In the genomic region with DNA sequence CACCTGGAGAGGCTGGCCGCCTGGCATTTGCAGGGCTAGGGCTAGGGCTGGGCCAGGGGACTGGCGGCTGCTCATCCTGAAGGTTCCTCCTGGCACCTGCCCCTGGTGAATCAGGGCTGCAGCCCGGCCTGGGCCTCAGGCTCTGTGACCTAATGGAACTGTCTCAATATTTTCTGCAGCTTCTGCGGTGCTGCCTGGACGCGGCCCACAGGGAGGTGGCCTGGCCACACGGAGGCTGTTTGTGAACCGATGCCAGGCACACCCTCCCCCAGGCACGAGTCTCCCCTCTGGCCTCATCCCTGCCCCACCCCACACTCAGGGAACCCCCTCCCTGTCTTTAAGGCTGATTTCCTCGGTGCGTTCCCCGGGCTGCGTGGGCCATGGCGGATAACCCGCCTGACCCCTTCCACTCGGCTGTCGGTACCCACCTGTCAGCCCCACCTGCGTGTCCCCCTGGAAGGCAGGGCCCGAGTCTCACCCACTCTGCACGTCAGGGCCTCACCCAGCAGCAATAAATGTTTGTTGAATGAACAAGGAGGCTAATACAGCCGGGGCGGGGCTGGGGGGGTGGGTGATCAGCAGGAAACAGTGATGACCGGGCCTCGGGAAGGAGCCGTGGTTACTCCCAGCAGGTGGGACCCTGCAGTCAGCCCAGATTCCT, we compare ENCODE assay signal across 23 cellular contexts. TPM values are rescaled to one million over a fixed set of nuclear protein-coding genes. Genes with fewer than 3 reads are reported as not detected.
A peak's percentile ranks its signal among the peaks of the same experiment; 100 is the strongest.
DNase-seq lines count a peak whose midpoint lies in the region; ATAC-seq and TF ChIP-seq lines count a peak whose summit lies in the region.
"Had no signal": no experiment of that assay in that cellular context is flagged by ENCODE, and none has a peak within 500 bp of the region (broad histone marks: within the 10 kb centered on the region; RNA-seq: fewer than 3 reads in every experiment).

No MANE protein-coding gene starts in this region.

- H3K36me3 Mint-ChIP-seq in Caco-2 (ENCODE audit: insufficient read depth, unreplicated experiment), result peaks cover 10% of the 10 kb centered on the region
- H3K36me3 Mint-ChIP-seq: activated CD4-positive, alpha-beta memory T cell treated with anti-CD3 and anti-CD28 coated beads for 36 hours; natural killer cell; stimulated activated memory B cell treated with anti-CD40 and anti-IgM and Interleukin-4, amounts not matched to agents 10 μg/mL and 1 μg/mL and 100 μg/mL, for 72 hours had no signal

- no peak overlapping the region for H3K9ac ChIP-seq in neuronal stem cell (ENCODE audit: low read depth, low read length, poor library complexity)
- H3K9ac ChIP-seq: parathyroid adenoma had no signal

- H3K4me3 ChIP-seq in Caco-2 (ENCODE audit: low read depth, low read length) (no peak overlapping the region), neuronal stem cell (ENCODE audit: low read length in 2 of 2) (peak overlapping the region in 1 of 2 donors; percentile 36), gastroesophageal sphincter (no peak overlapping the region)
- H3K4me3 ChIP-seq: HAP-1, sigmoid colon, thoracic aorta had no signal

- H3K18ac ChIP-seq in neuronal stem cell (ENCODE audit: low read length), result peak overlapping the region; percentile 8

- H2BK12ac ChIP-seq in neuronal stem cell (ENCODE audit: low read length), result no peak overlapping the region

- peaks cover 14% of the 10 kb centered on the region for H3K4me1 ChIP-seq in Caco-2
- no peaks in the 10 kb centered on the region for H3K4me1 ChIP-seq in neuronal stem cell (ENCODE audit: control insufficient read depth in 2 of 2, insufficient read depth in 1 of 2, low read depth in 1 of 2, low read length in 2 of 2)
- H3K4me1 ChIP-seq in gastroesophageal sphincter, result peaks cover 0 to 18% (median 5%) of the 10 kb centered on the region in 3 donors
- H3K4me1 ChIP-seq: HAP-1, parathyroid adenoma had no signal

- H3K9me3 Mint-ChIP-seq in Caco-2 (ENCODE audit: unreplicated experiment), result no peaks in the 10 kb centered on the region
- H3K9me3 Mint-ChIP-seq: CD4-positive, alpha-beta T cell; natural killer cell had no signal

- peak overlapping the region; percentile 58 for H2AK5ac ChIP-seq in neuronal stem cell (ENCODE audit: low read depth, low read length)

- no CpG with 5 or more reads among the region's 25 CpGs for WGBS in neuronal stem cell (ENCODE audit: extremely low coverage in 2 of 2, insufficient read length in 2 of 2, insufficient replicate concordance in 1 of 2), 2 donors
- WGBS in gastroesophageal sphincter (ENCODE audit: low coverage in 1 of 2), 2 donors, result 50 to 73% methylated on average over 3 of the region's 25 CpGs

- TF ChIP-seq CTCF in Caco-2 (IDR thresholded peaks at IDR 0.05; ENCODE audit: insufficient read depth in 1 of 2, low read depth in 1 of 2, low read length in 1 of 2, severe bottlenecking in 1 of 2, unreplicated experiment in 1 of 2) (no peak), gastroesophageal sphincter (IDR thresholded peaks at IDR 0.05) (no peak)

- H3K27ac Mint-ChIP-seq in Caco-2 (ENCODE audit: unreplicated experiment), result no peak overlapping the region
- H3K27ac Mint-ChIP-seq: activated CD4-positive, alpha-beta memory T cell treated with anti-CD3 and anti-CD28 coated beads for 36 hours; CD4-positive, alpha-beta T cell; natural killer cell; stimulated activated memory B cell treated with anti-CD40 and anti-IgM and Interleukin-4, amounts not matched to agents 10 μg/mL and 1 μg/mL and 100 μg/mL, for 72 hours had no signal

- ATAC-seq in HG02884 (IDR thresholded peaks at IDR 0.05; ENCODE audit: unreplicated experiment) (no peak), gastroesophageal sphincter (no peak)
- ATAC-seq: natural killer cell; stimulated activated memory B cell treated with anti-CD40 and anti-IgM and Interleukin-4, amounts not matched to agents 10 μg/mL and 1 μg/mL and 100 μg/mL, for 72 hours had no signal

- H3K23ac ChIP-seq in neuronal stem cell (ENCODE audit: low read depth, low read length, poor library complexity), result peak overlapping the region; percentile 93

- H3K79me1 ChIP-seq in neuronal stem cell (ENCODE audit: low read depth, low read length), result no peaks in the 10 kb centered on the region

- no peak overlapping the region for H2AFZ ChIP-seq in neuronal stem cell (ENCODE audit: low read length)
- H2AFZ ChIP-seq: parathyroid adenoma had no signal

- no peak overlapping the region for H2BK15ac ChIP-seq in neuronal stem cell (ENCODE audit: low read length)

- no peak for DNase-seq in Caco-2
- DNase-seq in HuH-7 (ENCODE audit: low spot score), result peak; percentile 34
- DNase-seq in epithelial cell of prostate (ENCODE audit: low read depth, low spot score), result no peak
- no peak for DNase-seq in neuronal stem cell (ENCODE audit: low spot score)
- DNase-seq in AG20443 (ENCODE audit: low spot score), result no peak
- DNase-seq in SHP77 treated with DMSO at 0.1 percent for 48 hours (lab: John Stamatoyannopoulos, UW), result no peak
- DNase-seq: activated CD4-positive, alpha-beta memory T cell treated with anti-CD3 and anti-CD28 coated beads for 36 hours; activated CD4-positive, CD25-positive, alpha-beta regulatory T cell; activated effector memory CD4-positive, alpha-beta T cell treated with anti-CD3 and anti-CD28 coated beads, Interleukin-2, amount 50 U/mL, for 16 hours; CD4-positive, alpha-beta T cell; DMS79; mesenchymal stem cell; natural killer cell; NCI-H1436 treated with DMSO at 0.1 percent for 48 hours; sigmoid colon; stimulated activated CD4-positive, alpha-beta T cell treated with anti-CD3 and anti-CD28 coated beads, Interleukin-1b, Interleukin-23, amount 100 ng/mL, for 48 hours; T-helper 9 cell had no signal

- H3K4me2 ChIP-seq in neuronal stem cell (ENCODE audit: insufficient read depth, low read length, poor library complexity, severe bottlenecking), result no peak overlapping the region

- POLR2A ChIA-PET in Caco-2 (lab: Charles Lee), result no interaction called here

- CTCF ChIA-PET in Caco-2 (lab: Charles Lee), result no interaction called here

- H3K36me3 ChIP-seq in Caco-2 (ENCODE audit: control insufficient read depth, insufficient read depth, low read length) (no peaks in the 10 kb centered on the region), neuronal stem cell (replicated peaks in 1 of 2; ENCODE audit: control insufficient read depth in 2 of 2, insufficient read depth in 2 of 2, low read length in 2 of 2) (no peaks in the 10 kb centered on the region), gastroesophageal sphincter (no peaks in the 10 kb centered on the region)
- H3K36me3 ChIP-seq: HAP-1, sigmoid colon, thoracic aorta had no signal

- no peak overlapping the region for H2BK120ac ChIP-seq in neuronal stem cell (ENCODE audit: low read depth, low read length)

- no peak overlapping the region for H4K8ac ChIP-seq in neuronal stem cell (ENCODE audit: low read depth, low read length)

- TF ChIP-seq POLR2A in gastroesophageal sphincter (IDR thresholded peaks at IDR 0.05), result no peak

- no peak for TF ChIP-seq EP300 in gastroesophageal sphincter (IDR thresholded peaks at IDR 0.05)

- intact Hi-C loops in Caco-2 (cut with micrococcal nuclease; ENCODE audit: unreplicated experiment), result no loop called here

- H3K4me1 Mint-ChIP-seq in Caco-2 (ENCODE audit: low read depth, unreplicated experiment), result no peaks in the 10 kb centered on the region

- H3K27me3 Mint-ChIP-seq in Caco-2 (ENCODE audit: insufficient read depth, unreplicated experiment), result no peaks in the 10 kb centered on the region

- H3K4me3 Mint-ChIP-seq in Caco-2 (ENCODE audit: unreplicated experiment), result peak overlapping the region; percentile 31
- H3K4me3 Mint-ChIP-seq: activated CD4-positive, alpha-beta memory T cell treated with anti-CD3 and anti-CD28 coated beads for 36 hours; CD4-positive, alpha-beta T cell; natural killer cell; stimulated activated memory B cell treated with anti-CD40 and anti-IgM and Interleukin-4, amounts not matched to agents 10 μg/mL and 1 μg/mL and 100 μg/mL, for 72 hours had no signal

- peak overlapping the region; percentile 56 for H3K14ac ChIP-seq in neuronal stem cell (ENCODE audit: low read length)

- no peak overlapping the region for H2BK5ac ChIP-seq in neuronal stem cell (ENCODE audit: low read length)

- peaks cover 6% of the 10 kb centered on the region for H3K9me3 ChIP-seq in Caco-2
- H3K9me3 ChIP-seq in neuronal stem cell (replicated peaks in 1 of 2; ENCODE audit: control insufficient read depth in 2 of 2, insufficient read depth in 1 of 2, low read depth in 1 of 2, low read length in 2 of 2), result peaks cover 0 to 12% of the 10 kb centered on the region in 2 donors
- H3K9me3 ChIP-seq in gastroesophageal sphincter, result peaks cover 0 to 12% (median 0%) of the 10 kb centered on the region in 3 donors
- H3K9me3 ChIP-seq: HAP-1, sigmoid colon, thoracic aorta had no signal

- H3K4ac ChIP-seq in neuronal stem cell (ENCODE audit: low read length), result no peak overlapping the region

- no peaks in the 10 kb centered on the region for H3K27me3 ChIP-seq in Caco-2 (replicated peaks; ENCODE audit: control insufficient read depth, insufficient read depth, low read length)
- H3K27me3 ChIP-seq in neuronal stem cell (ENCODE audit: control insufficient read depth in 3 of 3, insufficient read depth in 3 of 3, low read depth in 1 of 3, low read length in 3 of 3), result no peaks in the 10 kb centered on the region
- H3K27me3 ChIP-seq in gastroesophageal sphincter, result peaks cover 49% of the 10 kb centered on the region

- H4K91ac ChIP-seq in neuronal stem cell (ENCODE audit: low read depth, low read length, poor library complexity), result no peak overlapping the region

- no TSS peak for BruUV-seq in Caco-2 (replicated peaks; lab: Mats Ljungman, UMichigan)

- H3K27ac ChIP-seq in epithelial cell of prostate (peak overlapping the region; percentile 75), neuronal stem cell (replicated peaks; ENCODE audit: low read length) (no peak overlapping the region), gastroesophageal sphincter (no peak overlapping the region)
- H3K27ac ChIP-seq: parathyroid adenoma, sigmoid colon, thoracic aorta had no signal

RNA-seq across cellular contexts. Expression of gene DNAJB6, which starts 54.5 kb away (rescaled TPM):
- total RNA-seq in Caco-2 (2022) (108 and 113 TPM in 2 replicates), gastroesophageal sphincter (100 to 1,000 TPM; 117 to 195 (median 148) TPM)
- 203 TPM for polyA plus RNA-seq in neuronal stem cell (2013, experiment 1 of 2)
- 185 TPM for polyA plus RNA-seq in neuronal stem cell (2013, experiment 2 of 2)
